24 cellular contexts compared by ENCODE assay signal in the genomic region with DNA sequence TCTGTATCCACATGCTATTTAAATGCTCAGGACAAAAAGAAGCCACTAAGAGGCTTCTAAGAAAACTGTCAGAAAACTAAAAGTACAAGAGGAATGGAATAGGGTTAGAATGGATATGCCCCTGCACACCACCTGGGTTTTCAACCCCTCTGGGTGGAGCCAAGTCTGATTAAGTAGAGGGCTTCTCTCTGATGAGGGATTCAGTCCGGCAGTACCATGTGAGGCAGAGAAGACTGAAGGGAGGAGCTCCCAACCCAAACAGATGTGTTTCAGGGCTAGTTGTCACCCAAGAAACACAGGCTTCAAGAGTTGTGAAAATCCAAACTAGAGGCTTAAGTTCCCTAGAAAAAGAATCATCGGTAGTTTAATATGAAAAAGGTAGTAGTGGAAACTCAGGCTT. TPM values are rescaled to one million over a fixed set of nuclear protein-coding genes. Genes with fewer than 3 reads are reported as not detected.
A peak's percentile ranks its signal among the peaks of the same experiment; 100 is the strongest.
DNase-seq lines count a peak whose midpoint lies in the region; FAIRE-seq and TF ChIP-seq lines count a peak whose summit lies in the region.
"Had no signal": no experiment of that assay in that cellular context is flagged by ENCODE, and none has a peak within 500 bp of the region (broad histone marks: within the 10 kb centered on the region; RNA-seq: fewer than 3 reads in every experiment).

No MANE protein-coding gene starts in this region.

- no peaks in the 10 kb centered on the region for H3K27me3 ChIP-seq in fibroblast of lung (ENCODE audit: control insufficient read depth, insufficient read depth, low read length)
- H3K27me3 ChIP-seq: cardiac muscle cell, spleen, thyroid gland had no signal

- no peaks in the 10 kb centered on the region for H3K9me3 Mint-ChIP-seq in progenitor cell of endocrine pancreas (ENCODE audit: low read depth)
- no peaks in the 10 kb centered on the region for H3K9me3 Mint-ChIP-seq in Calu3 (ENCODE audit: low read depth, unreplicated experiment)
- H3K9me3 Mint-ChIP-seq: activated CD4-positive, alpha-beta memory T cell treated with anti-CD3 and anti-CD28 coated beads, Interleukin-2, amount 10 ng/mL, durations not matched to agents 7 days and 5 days; CD8-positive, alpha-beta memory T cell had no signal

- no peak for TF ChIP-seq CTCF in fibroblast of lung (conservative IDR thresholded peaks at IDR 0.05 in 1 of 2, IDR thresholded peaks at IDR 0.05 in 1 of 2; ENCODE audit: low read depth in 1 of 2, low read length in 2 of 2)
- TF ChIP-seq CTCF in progenitor cell of endocrine pancreas (IDR thresholded peaks at IDR 0.05; ENCODE audit: unreplicated experiment) = no peak
- TF ChIP-seq CTCF in Calu3 (IDR thresholded peaks at IDR 0.05; ENCODE audit: unreplicated experiment) = no peak

- peaks cover 57% of the 10 kb centered on the region for H3K4me1 ChIP-seq in fibroblast of lung (ENCODE audit: control insufficient read depth, extremely low read depth, insufficient read depth, low read length)

- no peak overlapping the region for H3K9ac ChIP-seq in fibroblast of lung (ENCODE audit: insufficient read depth, low read length)

- peak overlapping the region; percentile 61 for H3K27ac ChIP-seq in fibroblast of lung (ENCODE audit: insufficient read depth, low read length)
- H3K27ac ChIP-seq: thyroid gland had no signal

- H3K27ac Mint-ChIP-seq in progenitor cell of endocrine pancreas = peak overlapping the region; percentile 84
- H3K27ac Mint-ChIP-seq in Calu3 (ENCODE audit: unreplicated experiment) = no peak overlapping the region
- H3K27ac Mint-ChIP-seq: activated CD4-positive, alpha-beta memory T cell treated with anti-CD3 and anti-CD28 coated beads, Interleukin-2, amount 10 ng/mL, durations not matched to agents 7 days and 5 days; CD8-positive, alpha-beta memory T cell had no signal

- H3K4me2 ChIP-seq in fibroblast of lung (ENCODE audit: extremely low read depth, insufficient read depth, low read length) = peak overlapping the region; percentile 9

- H4K20me1 ChIP-seq in fibroblast of lung (ENCODE audit: control insufficient read depth, extremely low read depth, insufficient read depth, low read length) = no peaks in the 10 kb centered on the region

- FAIRE-seq in GM18507 (lab: Jason Lieb, UNC) = peak; percentile 70
- FAIRE-seq: GM12892 had no signal

- no peak overlapping the region for H2AFZ ChIP-seq in fibroblast of lung (ENCODE audit: low read length)

- DNase-seq in GM18507 (ENCODE audit: extremely low spot score, insufficient read length, low read depth) = no peak
- DNase-seq in NCI-H69 (lab: John Stamatoyannopoulos, UW) = peak; percentile 37
- no peak for DNase-seq in fibroblast of lung (ENCODE audit: low read depth in 2 of 2)
- no peak for DNase-seq in progenitor cell of endocrine pancreas (ENCODE audit: low spot score, unreplicated experiment)
- no peak for DNase-seq in Calu3
- DNase-seq in GDM1 (lab: John Stamatoyannopoulos, UW) = no peak
- no peak for DNase-seq in NAMALWA (ENCODE audit: low spot score)
- no peak for DNase-seq in EL
- DNase-seq: activated CD4-positive, alpha-beta memory T cell treated with anti-CD3 and anti-CD28 coated beads, Interleukin-2, amount 10 ng/mL, durations not matched to agents 7 days and 5 days; activated CD4-positive, CD25-positive, alpha-beta regulatory T cell; activated gamma-delta T cell; activated T-cell treated with anti-CD3 and anti-CD28 coated beads for 4 hours; CD8-positive, alpha-beta memory T cell; dermis blood vessel endothelial cell; head of caudate nucleus; NCI-H1105 treated with DMSO at 0.1 percent for 48 hours; NCI-H2081 treated with DMSO at 0.1 percent for 48 hours; spleen; stimulated activated CD4-positive, alpha-beta T cell treated with anti-CD3 and anti-CD28 coated beads, Interleukin-4, amount 100 ng/mL, for 1 hour; stimulated activated naive CD8-positive, alpha-beta T cell treated with anti-CD3 and anti-CD28 coated beads, Interleukin-15, Interleukin-2, amounts not matched to agents 100 U/mL and 50 U/mL, for 24 hours; T1000; thyroid gland had no signal

- peaks cover 1% of the 10 kb centered on the region for H3K36me3 ChIP-seq in fibroblast of lung (ENCODE audit: control insufficient read depth, insufficient read depth, low read length)
- H3K36me3 ChIP-seq: spleen, thyroid gland had no signal

- CTCF ChIA-PET in Calu3 (lab: Charles Lee) = interaction anchor here (0.5 kb wide), 1 partner anchor 56 kb away, joined by 3 read pairs; no protein-coding TSS in a partner anchor

- no peak overlapping the region for H3K4me3 ChIP-seq in fibroblast of lung (replicated peaks in 1 of 4; ENCODE audit: control extremely low read depth in 1 of 4, insufficient read depth in 1 of 4, low read depth in 3 of 4, low read length in 4 of 4)
- H3K4me3 ChIP-seq: cardiac muscle cell, spleen, thyroid gland had no signal

- peaks cover 53% of the 10 kb centered on the region for H3K79me2 ChIP-seq in fibroblast of lung (ENCODE audit: control insufficient read depth, insufficient read depth, low read length)

- peaks cover 27% of the 10 kb centered on the region for H3K4me1 Mint-ChIP-seq in progenitor cell of endocrine pancreas (ENCODE audit: low read depth)
- H3K4me1 Mint-ChIP-seq in Calu3 (ENCODE audit: low read depth, unreplicated experiment) = peaks cover 24% of the 10 kb centered on the region

- BruUV-seq in Calu3 (replicated peaks; lab: Mats Ljungman, UMichigan) = no TSS peak

- no peaks in the 10 kb centered on the region for H3K9me3 ChIP-seq in fibroblast of lung (ENCODE audit: control insufficient read depth, insufficient read depth, low read depth, low read length)
- H3K9me3 ChIP-seq: spleen, thyroid gland had no signal

- H3K4me3 Mint-ChIP-seq in progenitor cell of endocrine pancreas (ENCODE audit: low read depth) (no peak overlapping the region), Calu3 (ENCODE audit: low read depth, unreplicated experiment) (no peak overlapping the region)
- H3K4me3 Mint-ChIP-seq: activated CD4-positive, alpha-beta memory T cell treated with anti-CD3 and anti-CD28 coated beads, Interleukin-2, amount 10 ng/mL, durations not matched to agents 7 days and 5 days; CD8-positive, alpha-beta memory T cell had no signal

- H3K36me3 Mint-ChIP-seq in progenitor cell of endocrine pancreas (ENCODE audit: insufficient read depth) (peaks cover 17% of the 10 kb centered on the region), Calu3 (ENCODE audit: insufficient read depth, unreplicated experiment) (no peaks in the 10 kb centered on the region)
- H3K36me3 Mint-ChIP-seq: CD8-positive, alpha-beta memory T cell had no signal

- H3K27me3 Mint-ChIP-seq in progenitor cell of endocrine pancreas (no peaks in the 10 kb centered on the region), Calu3 (ENCODE audit: unreplicated experiment) (no peaks in the 10 kb centered on the region)

- intact Hi-C loops in Calu3 (cut with micrococcal nuclease; ENCODE audit: unreplicated experiment) = no loop called here

RNA-seq across cellular contexts. Expression of a gene that starts 12.5 kb away (rescaled TPM):
- 56.8 and 86.0 TPM in 2 replicates for total RNA-seq in fibroblast of lung
- polyA plus RNA-seq in fibroblast of lung = 149 and 364 TPM in 2 replicates
- 64.0 and 156 TPM in 2 replicates for polyA plus RNA-seq in fibroblast of lung (2012)
- 14.6 and 34.6 TPM in 2 replicates for polyA minus RNA-seq in fibroblast of lung (ENCODE audit: low replicate concordance)
- total RNA-seq in progenitor cell of endocrine pancreas = 414 and 460 TPM in 2 replicates
- total RNA-seq in Calu3 (2022) = 19.4 and 24.6 TPM in 2 replicates
